In the genomic region with DNA sequence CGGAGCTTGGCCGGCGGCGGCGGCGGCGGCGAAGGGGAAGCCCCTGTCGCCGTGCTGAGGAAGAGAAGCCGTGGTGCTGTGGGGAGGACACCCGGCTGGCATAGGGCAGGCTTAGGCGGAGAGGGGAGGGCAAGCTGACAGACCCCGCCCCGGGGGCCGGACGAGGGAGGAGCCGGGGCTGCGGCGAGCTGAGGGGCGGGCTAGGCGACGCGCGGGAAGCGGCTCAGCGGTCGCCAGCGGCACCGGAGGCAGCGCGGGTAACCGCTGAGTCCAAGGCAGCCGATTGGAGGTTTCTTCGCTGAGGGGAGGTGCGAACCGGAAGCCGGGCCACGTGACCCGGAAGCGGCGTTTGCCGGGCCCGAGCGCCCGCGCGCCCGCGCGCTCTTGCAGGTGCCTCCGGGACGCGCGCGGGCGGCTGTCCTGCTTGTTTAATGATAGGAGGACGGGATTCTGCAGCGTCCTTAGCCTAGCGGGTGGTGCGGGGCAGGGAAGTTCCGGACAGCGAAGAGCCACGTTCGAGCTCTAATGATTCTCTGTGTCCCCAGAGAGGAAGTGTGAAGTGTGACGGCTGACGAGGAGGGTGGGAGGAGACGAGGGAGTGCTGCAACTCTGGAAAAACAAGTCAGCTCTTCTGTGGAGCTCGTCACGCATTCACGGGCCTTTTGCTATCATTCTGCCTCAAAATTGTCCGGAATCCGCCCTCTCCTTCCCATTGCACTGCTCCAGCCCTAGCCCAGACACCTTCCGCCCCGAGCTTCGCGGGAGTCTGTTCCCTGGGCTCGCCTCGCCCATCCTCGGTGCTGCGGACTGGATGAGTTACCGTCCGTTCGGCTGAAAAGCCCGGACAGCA, we compare ENCODE assay signal across 8 cellular contexts. TPM values are rescaled to one million over a fixed set of nuclear protein-coding genes. Genes with fewer than 3 reads are reported as not detected.
DNase-seq lines count a peak whose midpoint lies in the region; ATAC-seq, FAIRE-seq and TF ChIP-seq lines count a peak whose summit lies in the region.

Gene AP1S2, minus strand, starts transcription at position 102 of the 850 bp plus-strand sequence. CDS start 2,289 bp downstream, outside the sequence.

- TF ChIP-seq CTCF in WI38 (IDR thresholded peaks at IDR 0.05; ENCODE audit: low read depth, low read length), result no peak
- TF ChIP-seq CTCF in mammary epithelial cell (conservative IDR thresholded peaks at IDR 0.05 in 1 of 2, IDR thresholded peaks at IDR 0.05 in 1 of 2; ENCODE audit: extremely low read depth in 1 of 2, insufficient read depth in 1 of 2, low read depth in 1 of 2, low read length in 2 of 2), result no peak

- peak within 1 kb of the TSS; percentile 99 for H3K4me2 ChIP-seq in mammary epithelial cell (ENCODE audit: insufficient read depth, low read depth, low read length)

- H3K79me2 ChIP-seq in mammary epithelial cell (ENCODE audit: insufficient read depth, low read length), result peaks cover 10% of the 10 kb centered on the region

- in situ Hi-C loops in GM18951 (cut with MboI; ENCODE audit: low sequenced_read_pairs, unreplicated experiment) (no loop called here), mammary epithelial cell (cut with MboI; ENCODE audit: low sequenced_read_pairs in 2 of 2) (no loop called here)

- peak within 1 kb of the TSS; percentile 59 for H3K9ac ChIP-seq in mammary epithelial cell (ENCODE audit: insufficient read depth, low read length)

- H4K20me1 ChIP-seq in mammary epithelial cell (ENCODE audit: insufficient read depth, low read length), result no peaks in the 10 kb centered on the region

- no TSS peak for BruUV-seq in mammary epithelial cell (replicated peaks; lab: Mats Ljungman, UMichigan)

- dilution Hi-C loops in mammary epithelial cell (cut with HindIII; ENCODE audit: low sequenced_read_pairs), result no loop called here

- H3K36me3 ChIP-seq in mammary epithelial cell (ENCODE audit: insufficient read depth, low read length) (no peaks in the 10 kb centered on the region), small intestine (ENCODE audit: control insufficient read depth in 2 of 2, insufficient read depth in 2 of 2, low read length in 2 of 2) (no peaks in the 10 kb centered on the region)

- H3K9me3 ChIP-seq in mammary epithelial cell (replicated peaks; ENCODE audit: insufficient read depth, low read length), result no peaks in the 10 kb centered on the region
- H3K9me3 ChIP-seq in small intestine (ENCODE audit: control insufficient read depth, low read depth), result no peaks in the 10 kb centered on the region

- peak within 1 kb of the TSS; percentile 97 for H2AFZ ChIP-seq in mammary epithelial cell (ENCODE audit: low read depth, low read length)

- peak within 1 kb of the TSS; percentile 87 for H3K4me3 ChIP-seq in WI38 (ENCODE audit: low read depth, low read length)
- H3K4me3 ChIP-seq in mammary epithelial cell (replicated peaks in 1 of 3; ENCODE audit: insufficient read depth in 1 of 3, low read depth in 2 of 3, low read length in 3 of 3), result peak within 1 kb of the TSS; percentile 67 to 90 (median 73)
- peak within 1 kb of the TSS; percentile 69 to 83 for H3K4me3 ChIP-seq in small intestine (ENCODE audit: low read depth in 1 of 2, low read length in 2 of 2)

- H3K27me3 ChIP-seq in mammary epithelial cell (ENCODE audit: insufficient read depth, low read length), result no peaks in the 10 kb centered on the region
- H3K27me3 ChIP-seq in small intestine (ENCODE audit: control insufficient read depth in 2 of 2, insufficient read depth in 2 of 2, low read length in 2 of 2), result no peaks in the 10 kb centered on the region

- CTCF ChIA-PET in mammary epithelial cell (lab: Charles Lee; ENCODE audit: low non-redundant PET), result interaction anchor here (0.6 kb wide), 2 partner anchors 170 to 917 kb away, joined by 3 to 10 read pairs; no protein-coding TSS in a partner anchor

- intact Hi-C loops in mammary epithelial cell (cut with micrococcal nuclease), result loop anchor here (2.0 to 10.0 kb wide), 4 partner anchors 57 to 580 kb away; partner anchors contain the start of gene GRPR

- H3K4me1 ChIP-seq in mammary epithelial cell (ENCODE audit: insufficient read depth, low read length), result peaks cover 15% of the 10 kb centered on the region
- no peaks in the 10 kb centered on the region for H3K4me1 ChIP-seq in small intestine (ENCODE audit: control insufficient read depth in 2 of 2, insufficient read depth in 1 of 2, low read depth in 1 of 2, low read length in 1 of 2)

- WGBS in mammary epithelial cell (ENCODE audit: low coverage, missing lambda C conversion rate), result 1% methylated on average over 19 of the region's 85 CpGs
- WGBS in small intestine, 3 donors, result 0 to 1% (median 0%) methylated on average over 59 to 85 of the region's 85 CpGs

- H3K27ac ChIP-seq in mammary epithelial cell (ENCODE audit: insufficient read depth, low read depth, low read length) (peak within 1 kb of the TSS; percentile 32), small intestine (ENCODE audit: low read depth in 1 of 2, low read length in 1 of 2) (peak within 1 kb of the TSS; percentile 38 to 99)

- DNase-seq in AG08395 (ENCODE audit: low spot score), result peak; percentile 96
- peak; percentile 95 for DNase-seq in NCI-H2227 treated with DMSO at 0.1 percent for 48 hours (lab: John Stamatoyannopoulos, UW)
- peak; percentile 98 for DNase-seq in mammary epithelial cell
- DNase-seq in iPS-NIHi7 (ENCODE audit: extremely low spot score), result peak; percentile 95
- peak; percentile 91 for DNase-seq in small intestine

- TF ChIP-seq POLR2A in GM18951 (IDR thresholded peaks at IDR 0.05; ENCODE audit: extremely low read depth, insufficient read depth, insufficient read length), result peak; percentile 75

- peak; percentile 93 for ATAC-seq in HG03175 (IDR thresholded peaks at IDR 0.05; ENCODE audit: unreplicated experiment)

- FAIRE-seq in small intestine (lab: Jason Lieb, UNC), result no peak

RNA-seq across cellular contexts. Expression of gene AP1S2, which starts in this region (rescaled TPM):
- total RNA-seq in mammary epithelial cell, result 10 to 100 TPM; 15.8 to 21.6 TPM
- polyA plus RNA-seq in mammary epithelial cell, result 8.5 TPM
- not detected for polyA minus RNA-seq in mammary epithelial cell
- 10 to 100 TPM in 1 of 3 donors, 1 to 10 TPM in 2; 8.6 to 19.1 (median 9.8) TPM for polyA plus RNA-seq in small intestine

Comparison
In these comparisons a context has a peak if more than half of its experiments do, and no peak if none do; other contexts are left out.
1. Peak in every context shown above with its lines: DNase-seq, ATAC-seq, H3K4me3 ChIP-seq and H3K27ac ChIP-seq.